Comparison of ENCODE assay signal across 24 cellular contexts in genomic region chr7:80957226-80957625, GRCh38. TPM values are rescaled to one million over a fixed set of nuclear protein-coding genes. Genes with fewer than 3 reads are reported as not detected.
"Had no signal": no experiment of that assay in that cellular context is flagged by ENCODE, and none has a peak within 500 bp of the region (broad histone marks: within the 10 kb centered on the region; RNA-seq: fewer than 3 reads in every experiment).

No MANE protein-coding gene starts in this region.

- H3K9me3 ChIP-seq: left ventricle myocardium inferior, ovary, right atrium auricular region, right lobe of liver, stomach, testis, thyroid gland, transverse colon, upper lobe of left lung, vagina had no signal

- DNase-seq: hypothalamus; immature natural killer cell; islet precursor cell; left ventricle myocardium inferior; mesendoderm; naive thymus-derived CD4-positive, alpha-beta T cell; ovary; right lobe of liver; stimulated activated CD4-positive, alpha-beta T cell treated with anti-CD3 and anti-CD28 coated beads, Interleukin-12 subunit alpha, Interleukin-12 subunit beta, amount 100 ng/mL, for 4 hours; stimulated activated CD4-positive, alpha-beta T cell treated with anti-CD3 and anti-CD28 coated beads, Interleukin-15, amount 100 ng/mL, for 24 hours; stimulated activated CD4-positive, alpha-beta T cell treated with anti-CD3 and anti-CD28 coated beads, Interleukin-2, amount 100 ng/mL, for 24 hours; stimulated activated CD4-positive, alpha-beta T cell treated with anti-CD3 and anti-CD28 coated beads, Interleukin-4, amount 100 ng/mL, for 1 hour; stimulated activated naive B cell treated with anti-CD40 and anti-IgM and Interleukin-4, amounts not matched to agents 10 μg/mL and 1 μg/mL and 100 μg/mL, for 72 hours; stimulated activated naive CD8-positive, alpha-beta T cell treated with anti-CD3 and anti-CD28 coated beads, Interleukin-15, Interleukin-2, amounts not matched to agents 100 U/mL and 50 U/mL, for 24 hours; stomach; testis; thyroid gland; transverse colon; upper lobe of left lung had no signal

- H3K36me3 ChIP-seq: left ventricle myocardium inferior, ovary, right atrium auricular region, right lobe of liver, stomach, thyroid gland, transverse colon, upper lobe of left lung, vagina had no signal

- ATAC-seq: naive thymus-derived CD4-positive, alpha-beta T cell; natural killer cell treated with Interleukin-12 subunit alpha and Interleukin-12 subunit beta and Interleukin-15 and Interleukin-18, amount 100 ng/mL, for 72 hours; right lobe of liver; stimulated activated naive B cell treated with anti-CD40 and anti-IgM and Interleukin-4, amounts not matched to agents 10 μg/mL and 1 μg/mL and 100 μg/mL, for 72 hours; stimulated activated naive CD8-positive, alpha-beta T cell treated with anti-CD3 and anti-CD28 coated beads, Interleukin-15, Interleukin-2, amounts not matched to agents 100 U/mL and 50 U/mL, for 24 hours had no signal

- H3K4me3 ChIP-seq: left ventricle myocardium inferior, lung, ovary, right atrium auricular region, right lobe of liver, skin epidermis, stomach, testis, thyroid gland, transverse colon, upper lobe of left lung, vagina had no signal

- H3K27me3 ChIP-seq: ovary, right atrium auricular region, right lobe of liver, stomach, testis, thyroid gland, transverse colon, upper lobe of left lung, vagina had no signal

- H3K4me1 ChIP-seq: right atrium auricular region, right lobe of liver, stomach, testis, thyroid gland, transverse colon, upper lobe of left lung, vagina had no signal

- H3K27ac ChIP-seq: left ventricle myocardium inferior, ovary, right atrium auricular region, right lobe of liver, skin epidermis, stomach, testis, thyroid gland, transverse colon, upper lobe of left lung, vagina had no signal

RNA-seq across cellular contexts. Expression of gene SEMA3C, which starts 38.4 kb away (rescaled TPM):
- polyA plus RNA-seq: naive thymus-derived CD4-positive, alpha-beta T cell had no signal
